ENCODE assay signal across 8 cellular contexts in the genomic region with DNA sequence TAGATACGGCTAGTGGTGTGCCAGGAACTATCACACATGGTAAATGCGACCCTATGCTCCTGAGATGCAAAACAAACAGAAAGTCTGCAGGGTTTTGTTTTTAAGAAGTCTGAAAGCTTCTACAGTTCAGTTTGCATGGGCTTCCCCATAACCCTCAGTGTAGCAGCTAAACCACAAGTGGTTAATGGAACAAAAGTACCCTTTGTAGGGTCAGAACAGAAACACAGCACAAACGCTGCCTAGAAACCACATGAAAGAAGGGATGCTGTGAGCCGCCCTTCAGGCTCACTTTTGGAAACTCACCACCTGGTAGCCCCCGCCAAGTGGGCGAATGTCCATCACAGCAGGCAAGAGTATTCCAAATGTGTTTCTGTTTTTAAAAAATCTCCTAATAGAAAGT. TPM values are rescaled to one million over a fixed set of nuclear protein-coding genes. Genes with fewer than 3 reads are reported as not detected.
A peak's percentile ranks its signal among the peaks of the same experiment; 100 is the strongest.
DNase-seq lines count a peak whose midpoint lies in the region; ATAC-seq and TF ChIP-seq lines count a peak whose summit lies in the region.

No MANE protein-coding gene starts in this region.

- H3K36me3 Mint-ChIP-seq in dendritic cell treated with granulocyte-macrophage colony-stimulating factor and Interleukin-4, amounts not matched to agents 40 ng/mL and 50 ng/mL, for 4 days (ENCODE audit: low read depth), result no peaks in the 10 kb centered on the region
- H3K36me3 Mint-ChIP-seq in endothelial cell (ENCODE audit: low read depth, unreplicated experiment), result peaks cover 5% of the 10 kb centered on the region

- peaks cover 4% of the 10 kb centered on the region for H3K4me1 ChIP-seq in foreskin keratinocyte

- peak; percentile 94 for ATAC-seq in GM21367 (IDR thresholded peaks at IDR 0.05; ENCODE audit: unreplicated experiment)
- ATAC-seq in HG03469 (IDR thresholded peaks at IDR 0.05; ENCODE audit: unreplicated experiment), result peak; percentile 96
- ATAC-seq in foreskin keratinocyte, result no peak

- H3K9me3 Mint-ChIP-seq in dendritic cell treated with granulocyte-macrophage colony-stimulating factor and Interleukin-4, amounts not matched to agents 40 ng/mL and 50 ng/mL, for 4 days, result no peaks in the 10 kb centered on the region
- no peaks in the 10 kb centered on the region for H3K9me3 Mint-ChIP-seq in endothelial cell (ENCODE audit: unreplicated experiment)

- no peak overlapping the region for H3K27ac ChIP-seq in foreskin keratinocyte

- TF ChIP-seq CTCF in GM06990 (IDR thresholded peaks at IDR 0.05; ENCODE audit: insufficient read depth, low read length, poor library complexity, severe bottlenecking) (no peak), endothelial cell (IDR thresholded peaks at IDR 0.05; ENCODE audit: unreplicated experiment) (no peak), foreskin fibroblast (IDR thresholded peaks at IDR 0.05; ENCODE audit: low read depth, low read length) (no peak), foreskin keratinocyte (conservative IDR thresholded peaks at IDR 0.05) (no peak)

- H3K27ac Mint-ChIP-seq in dendritic cell treated with granulocyte-macrophage colony-stimulating factor and Interleukin-4, amounts not matched to agents 40 ng/mL and 50 ng/mL, for 4 days, result peak overlapping the region; percentile 88
- H3K27ac Mint-ChIP-seq in endothelial cell (ENCODE audit: unreplicated experiment), result no peak overlapping the region

- no peaks in the 10 kb centered on the region for H3K36me3 ChIP-seq in GM06990 (ENCODE audit: control insufficient read depth, insufficient read depth, low read length)

- DNase-seq in GM06990 (ENCODE audit: extremely low read depth, insufficient read length), result peak; percentile 56
- no peak for DNase-seq in endothelial cell (ENCODE audit: low spot score)
- no peak for DNase-seq in epidermal melanocyte (ENCODE audit: insufficient read length, low spot score)
- DNase-seq in foreskin fibroblast, result no peak
- no peak for DNase-seq in foreskin keratinocyte

- H3K4me3 Mint-ChIP-seq in dendritic cell treated with granulocyte-macrophage colony-stimulating factor and Interleukin-4, amounts not matched to agents 40 ng/mL and 50 ng/mL, for 4 days, result no peak overlapping the region
- no peak overlapping the region for H3K4me3 Mint-ChIP-seq in endothelial cell (ENCODE audit: unreplicated experiment)

- H3K27me3 Mint-ChIP-seq in dendritic cell treated with granulocyte-macrophage colony-stimulating factor and Interleukin-4, amounts not matched to agents 40 ng/mL and 50 ng/mL, for 4 days, result no peaks in the 10 kb centered on the region
- peaks cover 4% of the 10 kb centered on the region for H3K27me3 Mint-ChIP-seq in endothelial cell (ENCODE audit: unreplicated experiment)

- H3K27me3 ChIP-seq in GM06990 (replicated peaks; ENCODE audit: control insufficient read depth, insufficient read depth, low read length) (peaks cover 2% of the 10 kb centered on the region; the same call in 1 of the 2 replicates), foreskin keratinocyte (no peaks in the 10 kb centered on the region)

- H3K4me3 ChIP-seq in GM06990 (replicated peaks; ENCODE audit: low read depth, low read length) (no peak overlapping the region), foreskin fibroblast (ENCODE audit: low read depth in 1 of 2, low read length in 2 of 2) (no peak overlapping the region)

- intact Hi-C loops in dendritic cell treated with granulocyte-macrophage colony-stimulating factor and Interleukin-4, amounts not matched to agents 40 ng/mL and 50 ng/mL, for 4 days (cut with micrococcal nuclease), result no loop called here

- peaks cover 73% of the 10 kb centered on the region for H3K4me1 Mint-ChIP-seq in dendritic cell treated with granulocyte-macrophage colony-stimulating factor and Interleukin-4, amounts not matched to agents 40 ng/mL and 50 ng/mL, for 4 days (ENCODE audit: low read depth)
- H3K4me1 Mint-ChIP-seq in endothelial cell (ENCODE audit: unreplicated experiment), result peaks cover 48% of the 10 kb centered on the region

RNA-seq across cellular contexts. Expression of gene CTDSPL, which starts 46.2 kb away (rescaled TPM):
- total RNA-seq in endothelial cell (ENCODE audit: unreplicated experiment) (71.4 TPM), foreskin keratinocyte (52.9 and 54.7 TPM in 2 replicates)
- polyA plus RNA-seq in foreskin keratinocyte, result 31.4 and 35.8 TPM in 2 replicates
